ENCODE assay signal across 16 cellular contexts in genomic region chr7:158317238-158318205, GRCh38.
A peak's percentile ranks its signal among the peaks of the same experiment; 100 is the strongest.
DNase-seq lines count a peak whose midpoint lies in the region; ATAC-seq, FAIRE-seq and TF ChIP-seq lines count a peak whose summit lies in the region.
"Had no signal": no experiment of that assay in that cellular context is flagged by ENCODE, and none has a peak within 500 bp of the region (broad histone marks: within the 10 kb centered on the region; RNA-seq: fewer than 3 reads in every experiment).

No MANE protein-coding gene starts in this region.

- H3K27ac Mint-ChIP-seq in H9 = peak overlapping the region; percentile 95 to 99 (median 99)
- H3K27ac Mint-ChIP-seq in activated T-helper 17 cell treated with anti-CD3 and anti-CD28 coated beads, Interleukin-2, amount 50 U/mL, for 72 hours = no peak overlapping the region
- no peak overlapping the region for H3K27ac Mint-ChIP-seq in CD4-positive, alpha-beta memory T cell
- H3K27ac Mint-ChIP-seq: activated B cell treated with CpG ODN at 0.5 μM for 24 hours; activated naive CD4-positive, alpha-beta T cell treated with anti-CD3 and anti-CD28 coated beads, Interleukin-2, amount 50 U/mL, for 72 hours; stimulated activated naive B cell treated with anti-CD40 and anti-IgM and Interleukin-4, amounts not matched to agents 10 μg/mL and 1 μg/mL and 100 μg/mL, for 72 hours had no signal

- H3K27ac ChIP-seq in H9 (ENCODE audit: insufficient read length, low read depth, low read length) (peak overlapping the region; percentile 87), K562 (ENCODE audit: extremely low read depth, low read depth, low read length) (no peak overlapping the region), rectal smooth muscle tissue (ENCODE audit: low read depth, low read length) (no peak overlapping the region)
- no peak overlapping the region for H3K27ac ChIP-seq in CD4-positive, alpha-beta memory T cell (ENCODE audit: low read depth, low read length)
- H3K27ac ChIP-seq: C4-2B had no signal

- H2BK12ac ChIP-seq in H9 (ENCODE audit: insufficient read length, low read depth, low read length) = no peak overlapping the region

- peaks cover 12 to 21% (median 14%) of the 10 kb centered on the region in 3 experiments for H3K36me3 Mint-ChIP-seq in H9 (ENCODE audit: insufficient read depth in 1 of 3, low read depth in 3 of 3)
- H3K36me3 Mint-ChIP-seq in activated T-helper 17 cell treated with anti-CD3 and anti-CD28 coated beads, Interleukin-2, amount 50 U/mL, for 72 hours (ENCODE audit: low read depth) = no peaks in the 10 kb centered on the region
- H3K36me3 Mint-ChIP-seq in CD4-positive, alpha-beta memory T cell = no peaks in the 10 kb centered on the region

- no peaks in the 10 kb centered on the region for H3K79me1 ChIP-seq in H9 (ENCODE audit: insufficient read depth, low read depth, low read length, poor library complexity, severe bottlenecking)

- H4K91ac ChIP-seq in H9 (ENCODE audit: insufficient read length, low read depth, low read length) = no peak overlapping the region

- peak; percentile 39 for ATAC-seq in K562
- no peak for ATAC-seq in activated T-helper 17 cell treated with anti-CD3 and anti-CD28 coated beads, Interleukin-2, amount 50 U/mL, for 72 hours (replicated peaks)
- ATAC-seq: activated naive CD4-positive, alpha-beta T cell treated with anti-CD3 and anti-CD28 coated beads, Interleukin-2, amount 50 U/mL, for 72 hours; stimulated activated naive B cell treated with anti-CD40 and anti-IgM and Interleukin-4, amounts not matched to agents 10 μg/mL and 1 μg/mL and 100 μg/mL, for 72 hours had no signal

- H3K4me2 ChIP-seq in H9 (ENCODE audit: insufficient read depth, insufficient read length, low read length) = peak overlapping the region; percentile 20
- no peak overlapping the region for H3K4me2 ChIP-seq in K562 (ENCODE audit: insufficient read depth, low read length)
- H3K4me2 ChIP-seq: SK-N-SH had no signal

- H4K20me1 ChIP-seq in H9 (ENCODE audit: control insufficient read depth, insufficient read depth, insufficient read length) = no peaks in the 10 kb centered on the region
- H4K20me1 ChIP-seq in K562 (replicated peaks; ENCODE audit: control insufficient read depth, insufficient read depth, low read length) = no peaks in the 10 kb centered on the region

- peak overlapping the region; percentile 72 for H2BK120ac ChIP-seq in H9 (ENCODE audit: low read depth, low read length, poor library complexity, severe bottlenecking)

- H3K4me1 ChIP-seq in H9 (ENCODE audit: insufficient read depth, low read length) (no peaks in the 10 kb centered on the region), K562 (replicated peaks in 1 of 2; ENCODE audit: control insufficient read depth in 2 of 2, insufficient read depth in 2 of 2, low read length in 2 of 2) (peaks cover 0 to 5% of the 10 kb centered on the region in 2 experiments; a peak in 1 of 5 replicates), rectal smooth muscle tissue (ENCODE audit: control insufficient read depth, insufficient read depth, low read length) (no peaks in the 10 kb centered on the region)
- H3K4me1 ChIP-seq in CD4-positive, alpha-beta memory T cell (ENCODE audit: insufficient read depth, low read length) = no peaks in the 10 kb centered on the region

- no peaks in the 10 kb centered on the region for H3K23me2 ChIP-seq in H9 (ENCODE audit: insufficient read length, low read depth, low read length, poor library complexity, severe bottlenecking)

- H3K27me3 ChIP-seq in H9 (ENCODE audit: insufficient read depth, low read length) (no peaks in the 10 kb centered on the region), K562 (ENCODE audit: control insufficient read depth in 2 of 2, insufficient read depth in 2 of 2, low read length in 2 of 2) (peaks cover 11 to 48% of the 10 kb centered on the region in 2 experiments; a peak in 3 of 5 replicates), rectal smooth muscle tissue (ENCODE audit: control insufficient read depth, insufficient read depth, low read length) (no peaks in the 10 kb centered on the region)
- no peaks in the 10 kb centered on the region for H3K27me3 ChIP-seq in CD4-positive, alpha-beta memory T cell (ENCODE audit: insufficient read depth, low read length)

- H3K9me3 ChIP-seq in H9 (ENCODE audit: control insufficient read depth, low read depth, low read length) (no peaks in the 10 kb centered on the region), K562 (replicated peaks; ENCODE audit: control insufficient read depth, insufficient read depth, low read depth, low read length) (peaks cover 9% of the 10 kb centered on the region)
- no peaks in the 10 kb centered on the region for H3K9me3 ChIP-seq in CD4-positive, alpha-beta memory T cell (ENCODE audit: control insufficient read depth in 1 of 2, low read length in 2 of 2)
- H3K9me3 ChIP-seq: SK-N-SH had no signal

- H3K4ac ChIP-seq in H9 (ENCODE audit: low read depth, low read length) = no peak overlapping the region

- no peak overlapping the region for H4K5ac ChIP-seq in H9 (ENCODE audit: insufficient read length, low read depth, low read length)

- no CpG with 5 or more reads among the region's 59 CpGs for WGBS in H9 (ENCODE audit: extremely low coverage, insufficient read length, low lambda C conversion rate)
- WGBS in K562 (ENCODE audit: insufficient coverage, low coverage, missing lambda C conversion rate) = 1% methylated on average over 58 of the region's 59 CpGs

- no peaks in the 10 kb centered on the region for H3K9me1 ChIP-seq in K562 (ENCODE audit: control insufficient read depth, insufficient read depth, low read length)

- POLR2A ChIA-PET in K562 (lab: Yijun Ruan, JAX) = no interaction called here
- POLR2A ChIA-PET in CD4-positive, alpha-beta memory T cell (lab: Charles Lee; ENCODE audit: partially characterized antibody) = no interaction called here

- no peak overlapping the region for H3K56ac ChIP-seq in H9 (ENCODE audit: insufficient read length, low read depth, low read length)

- H3K4me3 ChIP-seq in K562 (no peak overlapping the region), rectal smooth muscle tissue (ENCODE audit: low read length) (peak overlapping the region; percentile 41)
- no peak overlapping the region for H3K4me3 ChIP-seq in CD4-positive, alpha-beta memory T cell (ENCODE audit: low read length in 2 of 2)

- H3K27me3 Mint-ChIP-seq in H9 (ENCODE audit: low read depth) = peaks cover 7% of the 10 kb centered on the region
- H3K27me3 Mint-ChIP-seq in activated T-helper 17 cell treated with anti-CD3 and anti-CD28 coated beads, Interleukin-2, amount 50 U/mL, for 72 hours = peaks cover 7% of the 10 kb centered on the region
- peaks cover 2% of the 10 kb centered on the region in 2 donors for H3K27me3 Mint-ChIP-seq in CD4-positive, alpha-beta memory T cell
- H3K27me3 Mint-ChIP-seq: activated B cell treated with CpG ODN at 0.5 μM for 24 hours had no signal

- no peak for FAIRE-seq in K562 (lab: Jason Lieb, UNC)
- FAIRE-seq: G401.6 had no signal

- H3K4me1 Mint-ChIP-seq in H9 = peaks cover 23 to 28% of the 10 kb centered on the region in 2 experiments
- peaks cover under 1% of the 10 kb centered on the region for H3K4me1 Mint-ChIP-seq in activated T-helper 17 cell treated with anti-CD3 and anti-CD28 coated beads, Interleukin-2, amount 50 U/mL, for 72 hours
- peaks cover 0 to 2% (median 0%) of the 10 kb centered on the region in 4 donors for H3K4me1 Mint-ChIP-seq in CD4-positive, alpha-beta memory T cell
- H3K4me1 Mint-ChIP-seq: activated B cell treated with CpG ODN at 0.5 μM for 24 hours had no signal

- no peak overlapping the region for H2AK5ac ChIP-seq in H9 (ENCODE audit: insufficient read length, low read length)

- peak overlapping the region; percentile 68 for H3K18ac ChIP-seq in H9 (ENCODE audit: insufficient read length, low read depth, low read length)

- no peak for TF ChIP-seq EP300 in K562 (IDR thresholded peaks at IDR 0.05; ENCODE audit: low read length)

- intact Hi-C loops in K562 (cut with micrococcal nuclease) = no loop called here
- intact Hi-C loops in CD4-positive, alpha-beta memory T cell (cut with micrococcal nuclease) = no loop called here

- no peak overlapping the region for H2BK5ac ChIP-seq in H9 (ENCODE audit: insufficient read length, low read length)

- no peak overlapping the region for H3K9ac ChIP-seq in H9 (ENCODE audit: extremely low read depth, insufficient read length, low read length)
- H3K9ac ChIP-seq in K562 (ENCODE audit: insufficient read depth in 1 of 2, low read depth in 2 of 2, low read length in 2 of 2) = no peak overlapping the region
- H3K9ac ChIP-seq in rectal smooth muscle tissue (ENCODE audit: low read length) = no peak overlapping the region
- H3K9ac ChIP-seq: SK-N-SH had no signal

- H3K36me3 ChIP-seq in K562 (ENCODE audit: control insufficient read depth, insufficient read depth, low read length) (no peaks in the 10 kb centered on the region), rectal smooth muscle tissue (ENCODE audit: control insufficient read depth, insufficient read depth, low read length) (no peaks in the 10 kb centered on the region)
- no peaks in the 10 kb centered on the region for H3K36me3 ChIP-seq in CD4-positive, alpha-beta memory T cell (ENCODE audit: insufficient read depth, low read length)

- H3T11ph ChIP-seq in H9 (ENCODE audit: low read length) = no peak overlapping the region

- no peak overlapping the region for H2BK15ac ChIP-seq in H9 (ENCODE audit: low read depth, low read length)

- CTCF ChIA-PET in K562 (lab: Yijun Ruan, JAX; ENCODE audit: low intra/inter-chr PET ratio) = no interaction called here
- CTCF ChIA-PET in CD4-positive, alpha-beta memory T cell (lab: Charles Lee; ENCODE audit: partially characterized antibody) = no interaction called here

- H3K9me3 Mint-ChIP-seq in H9 = peaks cover 20 to 29% of the 10 kb centered on the region in 2 experiments
- H3K9me3 Mint-ChIP-seq in activated T-helper 17 cell treated with anti-CD3 and anti-CD28 coated beads, Interleukin-2, amount 50 U/mL, for 72 hours = peaks cover 1% of the 10 kb centered on the region
- peaks cover 0 to 7% (median 1%) of the 10 kb centered on the region in 8 donors for H3K9me3 Mint-ChIP-seq in CD4-positive, alpha-beta memory T cell

- peak overlapping the region; percentile 70; the same call in 1 of the 2 replicates for H3K14ac ChIP-seq in H9 (ENCODE audit: insufficient read depth, low read length)

- H2BK20ac ChIP-seq in H9 (ENCODE audit: low read depth, low read length, poor library complexity, severe bottlenecking) = no peak overlapping the region

- peak; percentile 87 for DNase-seq in H9
- no peak for DNase-seq in K562 (ENCODE audit: extremely low read depth in 1 of 4, low spot score in 3 of 4)
- peak in 26 of 51 donors; percentile 7 to 63 (median 30) for DNase-seq in hypothalamus (lab: John Stamatoyannopoulos, UW)
- DNase-seq in AML-193 (lab: John Stamatoyannopoulos, UW) = no peak
- no peak for DNase-seq in CD4-positive, alpha-beta memory T cell
- DNase-seq in GM03348 (ENCODE audit: low spot score) = no peak
- DNase-seq: activated B cell treated with CpG ODN at 0.5 μM for 24 hours; central memory CD4-positive, alpha-beta T cell; GOT3; SK-N-SH; stimulated activated naive B cell treated with anti-CD40 and anti-IgM and Interleukin-4, amounts not matched to agents 10 μg/mL and 1 μg/mL and 100 μg/mL, for 72 hours had no signal

- TF ChIP-seq RAD21 in K562 (CRISPR knock-in tag; conservative IDR thresholded peaks at IDR 0.05 in 1 of 2, IDR thresholded peaks at IDR 0.05 in 1 of 2) = no peak

- H3K4me3 Mint-ChIP-seq in H9 = peak overlapping the region; percentile 47 to 57
- H3K4me3 Mint-ChIP-seq in activated T-helper 17 cell treated with anti-CD3 and anti-CD28 coated beads, Interleukin-2, amount 50 U/mL, for 72 hours = no peak overlapping the region
- no peak overlapping the region for H3K4me3 Mint-ChIP-seq in CD4-positive, alpha-beta memory T cell
- H3K4me3 Mint-ChIP-seq: activated B cell treated with CpG ODN at 0.5 μM for 24 hours; stimulated activated naive B cell treated with anti-CD40 and anti-IgM and Interleukin-4, amounts not matched to agents 10 μg/mL and 1 μg/mL and 100 μg/mL, for 72 hours had no signal

- TF ChIP-seq CTCF in H9 (conservative IDR thresholded peaks at IDR 0.05) (peak; percentile 24; the same call in 2 of the 3 replicates), K562 (IDR thresholded peaks at IDR 0.05 in 2 of 3, conservative IDR thresholded peaks at IDR 0.05 in 1 of 3; ENCODE audit: insufficient read depth in 2 of 3, low read depth in 1 of 3, low read length in 3 of 3) (no peak)

- no peak overlapping the region for H3K23ac ChIP-seq in H9 (ENCODE audit: insufficient read length, low read depth, low read length)

- no TSS peak for BruUV-seq in K562 (replicated peaks; lab: Mats Ljungman, UMichigan)

- H3K79me2 ChIP-seq in H9 (ENCODE audit: insufficient read depth, low read length) (no peaks in the 10 kb centered on the region), K562 (ENCODE audit: control insufficient read depth, insufficient read depth, low read length) (no peaks in the 10 kb centered on the region)

- TF ChIP-seq POLR2A in K562 (conservative IDR thresholded peaks at IDR 0.05) = no peak

- H2AFZ ChIP-seq in H9 (ENCODE audit: low read length) (no peak overlapping the region), K562 (ENCODE audit: low read depth, low read length) (no peak overlapping the region)

- H4K8ac ChIP-seq in H9 (replicated peaks; ENCODE audit: insufficient read length, low read depth, low read length) = no peak overlapping the region

- in situ Hi-C loops in K562 (cut with MboI) = no loop called here

Comparison
In these comparisons a context has a peak if more than half of its experiments do, and no peak if none do; other contexts are left out.
1. DNase-seq: peak in H9 (single experiment) and hypothalamus (26 of 51); none in K562 (0 of 4), AML-193 (0 of 2), CD4-positive, alpha-beta memory T cell (0 of 5) and GM03348 (single experiment).
2. H3K27ac Mint-ChIP-seq: peak in H9 (3 of 3); none in activated T-helper 17 cell treated with anti-CD3 and anti-CD28 coated beads, Interleukin-2, amount 50 U/mL, for 72 hours (single experiment) and CD4-positive, alpha-beta memory T cell (0 of 7).
3. H3K4me3 Mint-ChIP-seq: peak in H9 (2 of 2); none in activated T-helper 17 cell treated with anti-CD3 and anti-CD28 coated beads, Interleukin-2, amount 50 U/mL, for 72 hours (single experiment) and CD4-positive, alpha-beta memory T cell (0 of 8).